ENCODE assay signal across 9 cellular contexts in the genomic region with DNA sequence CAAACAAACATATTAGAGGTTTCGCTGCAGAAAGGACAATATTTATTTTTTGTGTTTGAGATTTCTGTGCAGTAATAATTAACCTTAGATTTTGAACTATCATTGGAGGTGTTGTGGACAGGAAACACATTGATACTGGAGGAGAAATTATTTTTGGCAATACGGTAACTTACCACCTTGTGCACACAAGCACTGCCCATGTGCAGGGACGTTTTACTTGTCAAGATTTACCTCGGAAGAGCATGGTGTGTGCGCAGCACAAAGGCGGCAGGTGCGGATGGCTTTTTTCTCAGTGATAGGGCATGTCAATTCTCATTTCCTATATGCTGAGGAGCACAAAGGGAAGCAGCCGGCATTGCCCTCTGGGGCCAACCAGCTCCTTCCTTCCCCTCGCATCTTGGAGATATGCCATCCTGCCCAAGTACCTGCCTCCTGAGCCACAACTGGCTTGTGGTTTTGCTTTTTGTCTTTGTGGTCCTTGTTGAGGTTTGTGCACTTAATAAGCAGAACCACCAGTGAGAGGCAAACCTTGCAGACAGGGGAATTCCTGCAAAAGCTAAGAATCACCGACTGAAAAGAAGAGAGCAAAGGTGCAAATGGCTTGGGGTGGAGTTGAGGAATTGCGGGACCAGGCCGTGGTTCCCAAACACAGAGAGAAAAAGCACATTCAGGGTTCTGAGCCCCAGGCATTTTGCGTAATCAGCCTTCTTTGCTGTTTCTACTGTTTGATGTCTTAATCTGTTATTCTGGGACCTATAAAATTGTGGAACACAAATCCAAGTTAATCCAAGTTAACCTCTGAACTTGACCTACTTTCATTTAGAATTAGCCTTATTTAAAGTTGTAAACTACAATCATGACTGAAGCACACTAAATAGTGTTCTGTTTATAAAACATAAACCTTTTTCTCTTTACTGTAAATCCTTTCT. TPM values are rescaled to one million over a fixed set of nuclear protein-coding genes. Genes with fewer than 3 reads are reported as not detected.
DNase-seq lines count a peak whose midpoint lies in the region; ATAC-seq lines count a peak whose summit lies in the region.
"Had no signal": no experiment of that assay in that cellular context is flagged by ENCODE, and none has a peak within 500 bp of the region (broad histone marks: within the 10 kb centered on the region; RNA-seq: fewer than 3 reads in every experiment).

No MANE protein-coding gene starts in this region.

- no peak overlapping the region for H3K27ac Mint-ChIP-seq in activated CD4-positive, alpha-beta T cell treated with anti-CD3 and anti-CD28 coated beads for 36 hours

- H3K27me3 Mint-ChIP-seq in activated CD4-positive, alpha-beta T cell treated with anti-CD3 and anti-CD28 coated beads for 36 hours = peaks cover 19% of the 10 kb centered on the region

- peaks cover 9% of the 10 kb centered on the region for H3K4me1 Mint-ChIP-seq in activated CD4-positive, alpha-beta T cell treated with anti-CD3 and anti-CD28 coated beads for 36 hours

- CTCF ChIA-PET in activated CD4-positive, alpha-beta T cell treated with anti-CD3 and anti-CD28 coated beads for 36 hours (lab: Charles Lee) = interaction anchor here (0.6 kb wide), 1 partner anchor 205 kb away, joined by 3 read pairs; no protein-coding TSS in a partner anchor

- peak overlapping the region; percentile 2 to 34 for H3K4me3 ChIP-seq in mucosa of rectum (ENCODE audit: low read length in 2 of 2)

- peak; percentile 8 for DNase-seq in activated CD4-positive, alpha-beta T cell treated with anti-CD3 and anti-CD28 coated beads for 36 hours
- DNase-seq in activated CD4-positive, alpha-beta T cell treated with anti-CD3 and anti-CD28 coated beads for 1 hour = no peak
- peak; percentile 7 for DNase-seq in RPMI7951 (ENCODE audit: low read depth)
- DNase-seq in NCI-H1694 treated with DMSO at 0.1 percent for 48 hours (lab: John Stamatoyannopoulos, UW) = no peak
- no peak for DNase-seq in globus pallidus (ENCODE audit: low spot score)
- DNase-seq in germinal center (ENCODE audit: low spot score) = no peak
- DNase-seq: Peyer's patch had no signal

- intact Hi-C loops in activated CD4-positive, alpha-beta T cell treated with anti-CD3 and anti-CD28 coated beads for 36 hours (cut with DNase I, micrococcal nuclease) = no loop called here

- H3K9me3 Mint-ChIP-seq in activated CD4-positive, alpha-beta T cell treated with anti-CD3 and anti-CD28 coated beads for 36 hours (ENCODE audit: low read depth) = no peaks in the 10 kb centered on the region

- no peak overlapping the region for H3K4me3 Mint-ChIP-seq in activated CD4-positive, alpha-beta T cell treated with anti-CD3 and anti-CD28 coated beads for 36 hours

- POLR2A ChIA-PET in activated CD4-positive, alpha-beta T cell treated with anti-CD3 and anti-CD28 coated beads for 36 hours (lab: Charles Lee) = no interaction called here

- no peaks in the 10 kb centered on the region for H3K36me3 ChIP-seq in mucosa of rectum (ENCODE audit: control insufficient read depth in 2 of 2, insufficient read depth in 2 of 2, low read length in 2 of 2)
- H3K36me3 ChIP-seq: Peyer's patch had no signal

- H3K9me3 ChIP-seq in mucosa of rectum (ENCODE audit: control insufficient read depth in 2 of 2, low read length in 2 of 2) = no peaks in the 10 kb centered on the region
- H3K9me3 ChIP-seq: Peyer's patch had no signal

- H3K36me3 Mint-ChIP-seq in activated CD4-positive, alpha-beta T cell treated with anti-CD3 and anti-CD28 coated beads for 36 hours (ENCODE audit: low read depth) = no peaks in the 10 kb centered on the region

- H3K27me3 ChIP-seq in mucosa of rectum (ENCODE audit: control insufficient read depth in 2 of 2, insufficient read depth in 2 of 2, low read length in 2 of 2) = no peaks in the 10 kb centered on the region
- H3K27me3 ChIP-seq: Peyer's patch had no signal

- no peak overlapping the region for H3K9ac ChIP-seq in mucosa of rectum (ENCODE audit: low read depth in 1 of 2, low read length in 2 of 2)

- peak; percentile 36 for ATAC-seq in activated CD4-positive, alpha-beta T cell treated with anti-CD3 and anti-CD28 coated beads for 36 hours
- peak; percentile 62 for ATAC-seq in HG02763 (IDR thresholded peaks at IDR 0.05; ENCODE audit: unreplicated experiment)

- H3K27ac ChIP-seq in mucosa of rectum (ENCODE audit: low read depth in 2 of 2, low read length in 2 of 2) = no peak overlapping the region

- peaks cover 6 to 8% of the 10 kb centered on the region in 2 donors for H3K4me1 ChIP-seq in mucosa of rectum (ENCODE audit: control insufficient read depth in 2 of 2, insufficient read depth in 2 of 2, low read length in 2 of 2)

RNA-seq across cellular contexts. Expression of gene SAMD5, which starts 21.9 kb away (rescaled TPM):
- under 1 TPM in 1 of 2 experiments, not detected in 1; 0.18 TPM for total RNA-seq in activated CD4-positive, alpha-beta T cell treated with anti-CD3 and anti-CD28 coated beads for 36 hours
- total RNA-seq in RPMI7951 (2014; rRNA removed; shearing (Covaris generic)) = 0.10 and 0.24 TPM in 2 replicates

Comparison
In these comparisons a context has a peak if more than half of its experiments do, and no peak if none do; other contexts are left out.
1. DNase-seq: peak in activated CD4-positive, alpha-beta T cell treated with anti-CD3 and anti-CD28 coated beads for 36 hours (single experiment) and RPMI7951 (single experiment); none in activated CD4-positive, alpha-beta T cell treated with anti-CD3 and anti-CD28 coated beads for 1 hour (single experiment), NCI-H1694 treated with DMSO at 0.1 percent for 48 hours (single experiment), globus pallidus (single experiment) and germinal center (single experiment).